38 cellular contexts compared by ENCODE assay signal in genomic region chr5:20985754-20986153, GRCh38.
"Had no signal": no experiment of that assay in that cellular context is flagged by ENCODE, and none has a peak within 500 bp of the region (broad histone marks: within the 10 kb centered on the region; RNA-seq: fewer than 3 reads in every experiment).

No MANE protein-coding gene starts in this region.

- H3K27me3 Mint-ChIP-seq: activated naive CD4-positive, alpha-beta T cell treated with anti-CD3 and anti-CD28 coated beads, Interleukin-2, amount 10 ng/mL, durations not matched to agents 7 days and 5 days; activated naive CD4-positive, alpha-beta T cell treated with anti-CD3 and anti-CD28 coated beads, Interleukin-2, amount 50 U/mL, for 24 hours; activated naive CD8-positive, alpha-beta T cell; activated naive CD8-positive, alpha-beta T cell treated with anti-CD3 and anti-CD28 coated beads for 36 hours; activated naive CD8-positive, alpha-beta T cell treated with anti-CD3 and anti-CD28 coated beads, Interleukin-2, amount 10 ng/mL, durations not matched to agents 7 days and 5 days; activated naive CD8-positive, alpha-beta T cell treated with anti-CD3 and anti-CD28 coated beads, Interleukin-2, amount 50 U/mL, for 24 hours; activated T-cell treated with anti-CD3 and anti-CD28 coated beads, Interleukin-2, amount 50 U/mL, for 24 hours; activated T-helper 17 cell treated with anti-CD3 and anti-CD28 coated beads, Interleukin-2, amount 50 U/mL, for 72 hours; central memory CD8-positive, alpha-beta T cell had no signal

- H3K27ac Mint-ChIP-seq: activated naive CD4-positive, alpha-beta T cell treated with anti-CD3 and anti-CD28 coated beads for 36 hours; activated naive CD4-positive, alpha-beta T cell treated with anti-CD3 and anti-CD28 coated beads, Interleukin-2, amount 10 ng/mL, durations not matched to agents 7 days and 5 days; activated naive CD4-positive, alpha-beta T cell treated with anti-CD3 and anti-CD28 coated beads, Interleukin-2, amount 50 U/mL, for 24 hours; activated naive CD4-positive, alpha-beta T cell treated with anti-CD3 and anti-CD28 coated beads, Interleukin-2, amount 50 U/mL, for 72 hours; activated naive CD8-positive, alpha-beta T cell; activated naive CD8-positive, alpha-beta T cell treated with anti-CD3 and anti-CD28 coated beads for 36 hours; activated naive CD8-positive, alpha-beta T cell treated with anti-CD3 and anti-CD28 coated beads, Interleukin-2, amount 10 ng/mL, durations not matched to agents 7 days and 5 days; activated naive CD8-positive, alpha-beta T cell treated with anti-CD3 and anti-CD28 coated beads, Interleukin-2, amount 50 U/mL, for 24 hours; activated T-cell treated with anti-CD3 and anti-CD28 coated beads, Interleukin-2, amount 50 U/mL, for 24 hours; activated T-cell treated with anti-CD3 and anti-CD28 coated beads, Interleukin-2, amount 50 U/mL, for 72 hours; activated T-helper 1 cell treated with anti-CD3 and anti-CD28 coated beads, Interleukin-12 subunit alpha, Interleukin-12 subunit beta, Interleukin-2, Interleukin-4 antibody, amounts not matched to agents 30 ng/mL and 10 ng/mL and 1 ng/mL, durations not matched to agents 14 hours and 24 hours and 36 hours; activated T-helper 17 cell treated with anti-CD3 and anti-CD28 coated beads, Interleukin-2, amount 50 U/mL, for 72 hours; activated T-helper 2 cell treated with anti-CD3 and anti-CD28 coated beads, Interferon-gamma antibody, Interleukin-2, Interleukin-4, amounts not matched to agents 10 μg/mL and 5 μg/mL and 100 μg/mL, durations not matched to agents 14 hours and 24 hours and 36 hours; brain had no signal

- ATAC-seq: activated naive CD4-positive, alpha-beta T cell treated with anti-CD3 and anti-CD28 coated beads, Interleukin-2, amount 50 U/mL, for 72 hours; activated naive CD8-positive, alpha-beta T cell treated with anti-CD3 and anti-CD28 coated beads, Interleukin-2, amount 50 U/mL, for 24 hours; activated T-cell treated with anti-CD3 and anti-CD28 coated beads, Interleukin-2, amount 50 U/mL, for 4 hours; activated T-cell treated with anti-CD3 and anti-CD28 coated beads, Interleukin-2, amount 50 U/mL, for 72 hours; activated T-helper 17 cell treated with anti-CD3 and anti-CD28 coated beads, Interleukin-2, amount 50 U/mL, for 72 hours; body of pancreas had no signal

- H3K4me3 ChIP-seq: adrenal gland, ascending aorta, body of pancreas, breast epithelium, cardiac muscle cell had no signal

- H3K9me3 ChIP-seq: adrenal gland, body of pancreas had no signal

- H3K27me3 ChIP-seq: adrenal gland, ascending aorta, body of pancreas, brain microvascular endothelial cell, breast epithelium, cardiac muscle cell had no signal

- H3K4me1 Mint-ChIP-seq: activated naive CD4-positive, alpha-beta T cell treated with anti-CD3 and anti-CD28 coated beads, Interleukin-2, amount 10 ng/mL, durations not matched to agents 7 days and 5 days; activated naive CD4-positive, alpha-beta T cell treated with anti-CD3 and anti-CD28 coated beads, Interleukin-2, amount 50 U/mL, for 24 hours; activated naive CD8-positive, alpha-beta T cell treated with anti-CD3 and anti-CD28 coated beads for 36 hours; activated naive CD8-positive, alpha-beta T cell treated with anti-CD3 and anti-CD28 coated beads, Interleukin-2, amount 10 ng/mL, durations not matched to agents 7 days and 5 days; activated naive CD8-positive, alpha-beta T cell treated with anti-CD3 and anti-CD28 coated beads, Interleukin-2, amount 50 U/mL, for 24 hours; activated T-helper 17 cell treated with anti-CD3 and anti-CD28 coated beads, Interleukin-2, amount 50 U/mL, for 72 hours; brain; central memory CD8-positive, alpha-beta T cell had no signal

- H3K27ac ChIP-seq: adrenal gland, ascending aorta, body of pancreas, brain microvascular endothelial cell, breast epithelium, cardiac muscle cell had no signal

- H3K36me3 ChIP-seq: adrenal gland, ascending aorta, brain microvascular endothelial cell, breast epithelium, cardiac muscle cell had no signal

- DNase-seq: activated effector memory CD4-positive, alpha-beta T cell treated with anti-CD3 and anti-CD28 coated beads, Interleukin-2, amount 50 U/mL, for 16 hours; activated effector memory CD4-positive, alpha-beta T cell treated with Interleukin-2 at 50 U/mL for 16 hours; activated gamma-delta T cell; activated gamma-delta T cell treated with Interleukin-2 at 50 U/mL for 16 hours; activated naive CD4-positive, alpha-beta T cell; activated naive CD4-positive, alpha-beta T cell treated with anti-CD3 and anti-CD28 coated beads for 36 hours; activated naive CD4-positive, alpha-beta T cell treated with anti-CD3 and anti-CD28 coated beads, Interleukin-2, amount 10 ng/mL, durations not matched to agents 7 days and 5 days; activated naive CD4-positive, alpha-beta T cell treated with anti-CD3 and anti-CD28 coated beads, Interleukin-2, amount 50 U/mL, for 16 hours; activated naive CD4-positive, alpha-beta T cell treated with Interleukin-2 at 50 U/mL for 16 hours; activated naive CD8-positive, alpha-beta T cell treated with anti-CD3 and anti-CD28 coated beads for 36 hours; activated naive CD8-positive, alpha-beta T cell treated with anti-CD3 and anti-CD28 coated beads, Interleukin-2, amount 10 ng/mL, durations not matched to agents 7 days and 5 days; activated naive CD8-positive, alpha-beta T cell treated with anti-CD3 and anti-CD28 coated beads, Interleukin-2, amount 50 U/mL, for 24 hours; activated T-cell treated with anti-CD3 and anti-CD28 coated beads, Interleukin-2, amount 50 U/mL, for 1 hour; activated T-cell treated with anti-CD3 and anti-CD28 coated beads, Interleukin-2, amount 50 U/mL, for 24 hours; activated T-cell treated with anti-CD3 and anti-CD28 coated beads, Interleukin-2, amount 50 U/mL, for 4 hours; activated T-cell treated with anti-CD3 and anti-CD28 coated beads, Interleukin-2, amount 50 U/mL, for 48 hours; activated T-cell treated with anti-CD3 and anti-CD28 coated beads, Interleukin-2, amount 50 U/mL, for 72 hours; adrenal gland; amniotic stem cell; amygdala; anterior cingulate cortex; aorta; body of pancreas; brain microvascular endothelial cell; caudate nucleus; central memory CD4-positive, alpha-beta T cell; cerebellar nuclear complex had no signal

- H3K4me1 ChIP-seq: adrenal gland, ascending aorta, body of pancreas, breast epithelium had no signal

- H3K4me3 Mint-ChIP-seq: activated naive CD4-positive, alpha-beta T cell treated with anti-CD3 and anti-CD28 coated beads for 36 hours; activated naive CD4-positive, alpha-beta T cell treated with anti-CD3 and anti-CD28 coated beads, Interleukin-2, amount 10 ng/mL, durations not matched to agents 7 days and 5 days; activated naive CD4-positive, alpha-beta T cell treated with anti-CD3 and anti-CD28 coated beads, Interleukin-2, amount 50 U/mL, for 24 hours; activated naive CD8-positive, alpha-beta T cell; activated naive CD8-positive, alpha-beta T cell treated with anti-CD3 and anti-CD28 coated beads for 36 hours; activated naive CD8-positive, alpha-beta T cell treated with anti-CD3 and anti-CD28 coated beads, Interleukin-2, amount 10 ng/mL, durations not matched to agents 7 days and 5 days; activated naive CD8-positive, alpha-beta T cell treated with anti-CD3 and anti-CD28 coated beads, Interleukin-2, amount 50 U/mL, for 24 hours; activated T-cell treated with anti-CD3 and anti-CD28 coated beads, Interleukin-2, amount 50 U/mL, for 24 hours; activated T-cell treated with anti-CD3 and anti-CD28 coated beads, Interleukin-2, amount 50 U/mL, for 4 hours; activated T-cell treated with anti-CD3 and anti-CD28 coated beads, Interleukin-2, amount 50 U/mL, for 72 hours; activated T-helper 1 cell treated with anti-CD3 and anti-CD28 coated beads, Interleukin-12 subunit alpha, Interleukin-12 subunit beta, Interleukin-2, Interleukin-4 antibody, amounts not matched to agents 30 ng/mL and 10 ng/mL and 1 ng/mL, durations not matched to agents 14 hours and 24 hours and 36 hours; activated T-helper 17 cell treated with anti-CD3 and anti-CD28 coated beads, Interleukin-2, amount 50 U/mL, for 72 hours; brain; central memory CD8-positive, alpha-beta T cell had no signal

- H3K36me3 Mint-ChIP-seq: activated naive CD4-positive, alpha-beta T cell treated with anti-CD3 and anti-CD28 coated beads, Interleukin-2, amount 10 ng/mL, durations not matched to agents 7 days and 5 days; activated naive CD4-positive, alpha-beta T cell treated with anti-CD3 and anti-CD28 coated beads, Interleukin-2, amount 50 U/mL, for 24 hours; activated naive CD8-positive, alpha-beta T cell; activated naive CD8-positive, alpha-beta T cell treated with anti-CD3 and anti-CD28 coated beads for 36 hours; activated naive CD8-positive, alpha-beta T cell treated with anti-CD3 and anti-CD28 coated beads, Interleukin-2, amount 10 ng/mL, durations not matched to agents 7 days and 5 days; brain had no signal
